Comparison of ENCODE assay signal across 16 cellular contexts in genomic region chr4:120009731-120010130, GRCh38. TPM values are rescaled to one million over a fixed set of nuclear protein-coding genes. Genes with fewer than 3 reads are reported as not detected.
DNase-seq lines count a peak whose midpoint lies in the region; ATAC-seq and TF ChIP-seq lines count a peak whose summit lies in the region.
"Had no signal": no experiment of that assay in that cellular context is flagged by ENCODE, and none has a peak within 500 bp of the region (broad histone marks: within the 10 kb centered on the region; RNA-seq: fewer than 3 reads in every experiment).

No MANE protein-coding gene starts in this region.

- no peak for TF ChIP-seq CTCF in AG04449 (IDR thresholded peaks at IDR 0.05; ENCODE audit: insufficient read depth, low read length, missing control alignments)
- no peak for TF ChIP-seq CTCF in RWPE1 (conservative IDR thresholded peaks at IDR 0.05; ENCODE audit: low read depth)
- no peak for TF ChIP-seq CTCF in fibroblast of the aortic adventitia (IDR thresholded peaks at IDR 0.05; ENCODE audit: insufficient read depth, low read length)

- ATAC-seq in HG02642 (IDR thresholded peaks at IDR 0.05; ENCODE audit: poor library complexity, unreplicated experiment), result no peak
- no peak for ATAC-seq in HG03521 (IDR thresholded peaks at IDR 0.05; ENCODE audit: unreplicated experiment)
- ATAC-seq: gastroesophageal sphincter, SK-N-SH treated with all-trans-retinoic acid at 6 μM for 48 hours had no signal

- CTCF ChIA-PET in AG04449 (lab: Yijun Ruan, JAX) (no interaction called here), RWPE1 (lab: Yijun Ruan, JAX) (interaction anchor here (0.6 to 0.7 kb wide), 2 partner anchors 21 to 1642 kb away, joined by 3 read pairs; no protein-coding TSS in a partner anchor)

- peak; percentile 16 for DNase-seq in AG04449 (ENCODE audit: low read depth, low spot score)
- DNase-seq in GM04503 (ENCODE audit: low read depth), result peak; percentile 55
- peak; percentile 14 for DNase-seq in RWPE1 (ENCODE audit: low spot score)
- peak; percentile 37 for DNase-seq in fibroblast of the aortic adventitia (ENCODE audit: low read depth)
- no peak for DNase-seq in hypothalamus (lab: John Stamatoyannopoulos, UW)
- DNase-seq in activated CD4-positive, CD25-positive, alpha-beta regulatory T cell treated with anti-CD3 and anti-CD28 coated beads, Interleukin-2, amount 50 U/mL, for 72 hours, result no peak
- DNase-seq: activated CD8-positive, alpha-beta memory T cell treated with anti-CD3 and anti-CD28 coated beads for 24 hours; activated effector memory CD4-positive, alpha-beta T cell treated with anti-CD3 and anti-CD28 coated beads, Interleukin-2, amount 50 U/mL, for 16 hours; H9; KBM-7; sigmoid colon had no signal

- no peak overlapping the region for H3K27ac ChIP-seq in RWPE1
- H3K27ac ChIP-seq: ascending aorta, gastroesophageal sphincter, sigmoid colon had no signal

- H3K4me3 ChIP-seq in AG04449 (ENCODE audit: low read depth, low read length) (no peak overlapping the region), fibroblast of the aortic adventitia (ENCODE audit: low read depth, low read length) (no peak overlapping the region)
- H3K4me3 ChIP-seq: ascending aorta, gastroesophageal sphincter, sigmoid colon had no signal

- POLR2A ChIA-PET in AG04449 (lab: Yijun Ruan, JAX), result no interaction called here
- POLR2A ChIA-PET in RWPE1 (lab: Yijun Ruan, JAX; ENCODE audit: low non-redundant PET), result no interaction called here

RNA-seq across cellular contexts. Expression of gene MAD2L1, which starts 56.9 kb away (rescaled TPM):
- 2.5 and 36.5 TPM in 2 replicates for total RNA-seq in fibroblast of the aortic adventitia (ENCODE audit: low replicate concordance)

Comparison
In these comparisons a context has a peak if more than half of its experiments do, and no peak if none do; other contexts are left out.
1. DNase-seq: peak in AG04449 (single experiment), GM04503 (single experiment), RWPE1 (single experiment) and fibroblast of the aortic adventitia (single experiment); none in hypothalamus (0 of 51) and activated CD4-positive, CD25-positive, alpha-beta regulatory T cell treated with anti-CD3 and anti-CD28 coated beads, Interleukin-2, amount 50 U/mL, for 72 hours (single experiment).